In the genomic region with DNA sequence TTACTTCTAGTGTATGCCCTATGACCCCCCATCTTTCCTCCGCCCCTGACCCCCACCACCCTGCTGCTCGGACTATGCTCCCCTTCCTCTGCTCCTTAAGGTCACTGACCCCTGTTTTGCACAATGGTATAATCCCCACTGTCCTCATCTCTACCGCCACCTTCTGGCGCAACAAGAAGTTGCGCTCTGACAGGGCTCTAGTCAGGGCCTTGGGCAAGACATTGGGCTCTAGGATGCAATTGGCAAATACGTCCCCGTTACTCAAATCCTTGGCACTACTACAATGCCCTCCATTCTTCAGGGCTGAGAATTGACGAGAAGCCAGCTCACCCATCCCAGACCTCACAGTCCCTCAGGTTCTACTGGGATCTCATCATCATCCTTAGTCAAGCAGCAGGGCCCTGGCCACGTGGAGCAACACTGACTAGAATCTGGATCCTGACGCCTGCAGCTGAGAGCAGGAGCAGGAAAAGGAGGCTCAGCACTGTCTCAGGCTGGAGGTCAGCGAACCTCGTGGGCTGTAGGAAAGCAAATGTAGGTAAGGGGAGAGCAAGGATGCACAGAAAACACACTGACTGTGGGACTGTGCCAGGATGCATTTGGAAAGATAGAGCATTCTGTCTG, we compare ENCODE assay signal across 8 cellular contexts. TPM values are rescaled to one million over a fixed set of nuclear protein-coding genes. Genes with fewer than 3 reads are reported as not detected.
A peak's percentile ranks its signal among the peaks of the same experiment; 100 is the strongest.
DNase-seq lines count a peak whose midpoint lies in the region; ATAC-seq and TF ChIP-seq lines count a peak whose summit lies in the region.

No MANE protein-coding gene starts in this region.

- no peak for TF ChIP-seq CTCF in gastrocnemius medialis (IDR thresholded peaks at IDR 0.05 in 4 of 5, conservative IDR thresholded peaks at IDR 0.05 in 1 of 5)

- H3K27ac ChIP-seq in iPS DF 6.9 (ENCODE audit: low read length): no peak overlapping the region
- no peak overlapping the region for H3K27ac ChIP-seq in gastrocnemius medialis

- intact Hi-C loops in gastrocnemius medialis (cut with DNase I; ENCODE audit: low total_unique reads): no loop called here

- no peaks in the 10 kb centered on the region for H3K27me3 ChIP-seq in iPS DF 6.9 (ENCODE audit: control insufficient read depth, insufficient read depth, low read length)
- H3K27me3 ChIP-seq in gastrocnemius medialis: no peaks in the 10 kb centered on the region

- no peak for TF ChIP-seq POLR2A in gastrocnemius medialis (IDR thresholded peaks at IDR 0.05)

- in situ Hi-C loops in gastrocnemius medialis (cut with MboI; ENCODE audit: low sequenced_read_pairs in 4 of 4): no loop called here

- H3K36me3 ChIP-seq in iPS DF 6.9 (ENCODE audit: control insufficient read depth, insufficient read depth, low read length): no peaks in the 10 kb centered on the region
- no peaks in the 10 kb centered on the region for H3K36me3 ChIP-seq in gastrocnemius medialis

- ATAC-seq in GM21528 (IDR thresholded peaks at IDR 0.05; ENCODE audit: low FRiP score, unreplicated experiment): peak; percentile 96
- no peak for ATAC-seq in gastrocnemius medialis

- H3K4me1 ChIP-seq in iPS DF 6.9 (ENCODE audit: control insufficient read depth, insufficient read depth, low read length): peaks cover 4% of the 10 kb centered on the region
- H3K4me1 ChIP-seq in gastrocnemius medialis: no peaks in the 10 kb centered on the region

- WGBS in iPS DF 6.9 (ENCODE audit: insufficient coverage, insufficient read length): no CpG with 5 or more reads among the region's 12 CpGs

- H3K4me3 ChIP-seq in iPS DF 6.9 (ENCODE audit: low read length) (no peak overlapping the region), gastrocnemius medialis (no peak overlapping the region)

- H3K9me3 ChIP-seq in iPS DF 6.9 (ENCODE audit: control insufficient read depth, insufficient read depth, low read length) (no peaks in the 10 kb centered on the region), gastrocnemius medialis (no peaks in the 10 kb centered on the region)

- DNase-seq in NCI-H1417 (lab: John Stamatoyannopoulos, UW) (peak in 2 of 3 experiments; percentile 2 to 5), NCI-H1417 treated with DMSO at 0.1 percent for 48 hours (lab: John Stamatoyannopoulos, UW) (no peak), HT-29 (ENCODE audit: low spot score) (peak; percentile 23), iPS DF 6.9 (ENCODE audit: low read depth, low spot score) (peak; percentile 60), AG20443 (ENCODE audit: low spot score) (no peak), gastrocnemius medialis (no peak)
- DNase-seq in activated CD8-positive, alpha-beta memory T cell treated with anti-CD3 and anti-CD28 coated beads, Interleukin-2, amount 50 U/mL, for 48 hours: peak; percentile 70

RNA-seq across cellular contexts. Expression of a gene that starts 10.6 kb away (rescaled TPM):
- not detected in 2 replicates for total RNA-seq in HT-29 (2014; rRNA removed; shearing (Covaris generic))
- not detected for total RNA-seq in gastrocnemius medialis

RNA-seq across cellular contexts. Expression of a gene that starts 20.4 kb away (rescaled TPM):
- total RNA-seq in HT-29 (2014; rRNA removed; shearing (Covaris generic)): not detected in 2 replicates
- under 1 TPM in 1 of 4 donors, not detected in 3; 0.27 TPM for total RNA-seq in gastrocnemius medialis

RNA-seq across cellular contexts. Expression of a gene that starts 26.6 kb away (rescaled TPM):
- not detected in 2 replicates for total RNA-seq in HT-29 (2014; rRNA removed; shearing (Covaris generic))
- not detected for total RNA-seq in gastrocnemius medialis

RNA-seq across cellular contexts. Expression of a gene that starts 30.1 kb away (rescaled TPM):
- not detected in 2 replicates for total RNA-seq in HT-29 (2014; rRNA removed; shearing (Covaris generic))
- total RNA-seq in gastrocnemius medialis: under 1 TPM in 1 of 4 donors, not detected in 3; 0.22 TPM

RNA-seq across cellular contexts. Expression of a gene that starts 41.1 kb away (rescaled TPM):
- total RNA-seq in HT-29 (2014; rRNA removed; shearing (Covaris generic)): not detected in 2 replicates
- total RNA-seq in gastrocnemius medialis: under 1 TPM in 1 of 4 donors, not detected in 3; 0.92 TPM

Comparison
In these comparisons a context has a peak if more than half of its experiments do, and no peak if none do; other contexts are left out.
1. DNase-seq: peak in NCI-H1417 (2 of 3), HT-29 (single experiment), activated CD8-positive, alpha-beta memory T cell treated with anti-CD3 and anti-CD28 coated beads, Interleukin-2, amount 50 U/mL, for 48 hours (single experiment) and iPS DF 6.9 (single experiment); none in NCI-H1417 treated with DMSO at 0.1 percent for 48 hours (single experiment), AG20443 (single experiment) and gastrocnemius medialis (0 of 2).